ENCODE assay signal across 29 cellular contexts in the genomic region with DNA sequence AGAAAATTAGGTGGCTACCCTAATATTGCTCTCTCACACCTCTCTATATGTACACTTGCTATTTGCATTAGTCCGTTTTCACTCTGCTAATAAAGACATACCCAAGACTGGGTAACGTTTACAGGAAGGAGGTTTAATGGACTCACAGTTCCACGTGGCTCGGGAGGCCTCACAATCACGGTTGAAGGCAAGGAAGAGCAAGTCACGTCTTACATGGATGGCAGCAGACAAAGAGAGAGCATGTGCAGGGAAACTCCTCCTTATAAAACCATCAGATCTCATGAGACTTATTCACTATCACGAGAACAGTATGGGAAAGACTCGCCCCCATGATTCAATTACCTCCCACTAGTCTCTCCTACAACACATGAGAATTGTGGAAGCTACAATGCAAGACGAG. TPM values are rescaled to one million over a fixed set of nuclear protein-coding genes. Genes with fewer than 3 reads are reported as not detected.
DNase-seq lines count a peak whose midpoint lies in the region; ATAC-seq, FAIRE-seq and TF ChIP-seq lines count a peak whose summit lies in the region.
"Had no signal": no experiment of that assay in that cellular context is flagged by ENCODE, and none has a peak within 500 bp of the region (broad histone marks: within the 10 kb centered on the region; RNA-seq: fewer than 3 reads in every experiment).

No MANE protein-coding gene starts in this region.

- in situ Hi-C loops in K562 (cut with MboI): no loop called here

- FAIRE-seq in K562 (lab: Jason Lieb, UNC): no peak
- FAIRE-seq: A204.1, A549, D721Med had no signal

- H3K4me2 ChIP-seq in K562 (ENCODE audit: insufficient read depth, low read length): no peak overlapping the region
- H3K4me2 ChIP-seq: A549; BLaER1; BLaER1 treated with 17β-estradiol and CSF1 and Interleukin-3, amounts not matched to agents 10 nM and 100 nM had no signal

- no peaks in the 10 kb centered on the region for H3K4me1 ChIP-seq in K562 (replicated peaks in 1 of 2; ENCODE audit: control insufficient read depth in 2 of 2, insufficient read depth in 2 of 2, low read length in 2 of 2)
- H3K4me1 ChIP-seq: A549; BE2C; BLaER1; BLaER1 treated with 17β-estradiol and CSF1 and Interleukin-3, amounts not matched to agents 10 nM and 100 nM; Caco-2 had no signal

- H2AFZ ChIP-seq in K562 (ENCODE audit: low read depth, low read length): no peak overlapping the region

- no peak overlapping the region for H3K27ac ChIP-seq in K562 (ENCODE audit: extremely low read depth, low read depth, low read length)
- H3K27ac ChIP-seq: 22Rv1; A549; BLaER1; BLaER1 treated with 17β-estradiol and CSF1 and Interleukin-3, amounts not matched to agents 10 nM and 100 nM; C4-2B had no signal

- intact Hi-C loops in K562 (cut with micrococcal nuclease): no loop called here

- no peak for TF ChIP-seq EP300 in K562 (IDR thresholded peaks at IDR 0.05; ENCODE audit: low read length)

- no peak overlapping the region for H3K4me3 ChIP-seq in K562
- H3K4me3 ChIP-seq: A549; BLaER1; BLaER1 treated with 17β-estradiol and CSF1 and Interleukin-3, amounts not matched to agents 10 nM and 100 nM had no signal

- 0% methylated on average over 9 of the region's 9 CpGs for WGBS in K562 (ENCODE audit: insufficient coverage, low coverage, missing lambda C conversion rate)

- no peak for TF ChIP-seq CTCF in K562 (IDR thresholded peaks at IDR 0.05 in 2 of 3, conservative IDR thresholded peaks at IDR 0.05 in 1 of 3; ENCODE audit: insufficient read depth in 2 of 3, low read depth in 1 of 3, low read length in 3 of 3)

- TF ChIP-seq POLR2A in K562 (conservative IDR thresholded peaks at IDR 0.05): no peak

- no peak overlapping the region for H3K9ac ChIP-seq in K562 (ENCODE audit: insufficient read depth in 1 of 2, low read depth in 2 of 2, low read length in 2 of 2)
- H3K9ac ChIP-seq: BLaER1; BLaER1 treated with 17β-estradiol and CSF1 and Interleukin-3, amounts not matched to agents 10 nM and 100 nM had no signal

- no peaks in the 10 kb centered on the region for H3K79me2 ChIP-seq in K562 (ENCODE audit: control insufficient read depth, insufficient read depth, low read length)

- no peak for TF ChIP-seq RAD21 in K562 (CRISPR knock-in tag; conservative IDR thresholded peaks at IDR 0.05 in 1 of 2, IDR thresholded peaks at IDR 0.05 in 1 of 2)

- no peaks in the 10 kb centered on the region for H3K9me1 ChIP-seq in K562 (ENCODE audit: control insufficient read depth, insufficient read depth, low read length)

- CTCF ChIA-PET in K562 (lab: Yijun Ruan, JAX; ENCODE audit: low intra/inter-chr PET ratio): no interaction called here

- H3K36me3 ChIP-seq in K562 (ENCODE audit: control insufficient read depth, insufficient read depth, low read length): no peaks in the 10 kb centered on the region
- H3K36me3 ChIP-seq: BE2C had no signal

- BruUV-seq in K562 (replicated peaks; lab: Mats Ljungman, UMichigan): no TSS peak

- H3K9me3 ChIP-seq in K562 (replicated peaks; ENCODE audit: control insufficient read depth, insufficient read depth, low read depth, low read length): 0 out of 2 replicates have a peak, but pooled peaks cover 2% of the 10 kb centered on the region
- H3K9me3 ChIP-seq: A549, BE2C, Caco-2 had no signal

- no peaks in the 10 kb centered on the region for H3K27me3 ChIP-seq in K562 (ENCODE audit: control insufficient read depth in 2 of 2, insufficient read depth in 2 of 2, low read length in 2 of 2)
- H3K27me3 ChIP-seq: BE2C; BLaER1; BLaER1 treated with 17β-estradiol and CSF1 and Interleukin-3, amounts not matched to agents 10 nM and 100 nM had no signal

- DNase-seq in K562 (ENCODE audit: extremely low read depth in 1 of 4, low spot score in 3 of 4) (no peak), SK-N-DZ (ENCODE audit: low spot score) (no peak)
- DNase-seq: 8988T; ACHN; AML-193; BE2C; C1 segment of cervical spinal cord; Caco-2; Calu3; CD4-positive, alpha-beta memory T cell; CD4-positive, alpha-beta T cell; CD4-positive, CD25-positive, alpha-beta regulatory T cell; CD8-positive, alpha-beta memory T cell; CD8-positive, alpha-beta T cell; COR-L47; DMS 273 treated with DMSO at 0.1 percent for 48 hours; DMS153; DMS53; DMS79; DMS79 treated with DMSO at 0.1 percent for 48 hours; DND-41; EL had no signal

- POLR2A ChIA-PET in K562 (lab: Yijun Ruan, JAX): no interaction called here

- ATAC-seq in K562: no peak
- ATAC-seq: A549; CD8-positive, alpha-beta T cell had no signal

- no peaks in the 10 kb centered on the region for H4K20me1 ChIP-seq in K562 (replicated peaks; ENCODE audit: control insufficient read depth, insufficient read depth, low read length)
- H4K20me1 ChIP-seq: BLaER1; BLaER1 treated with 17β-estradiol and CSF1 and Interleukin-3, amounts not matched to agents 10 nM and 100 nM had no signal

TF ChIP-seq in K562, 482 proteins besides CTCF, POLR2A, EP300 and RAD21:
- no peak for TF ChIP-seq PATZ1 (CRISPR knock-in tag; IDR thresholded peaks at IDR 0.05; ENCODE audit: borderline replicate concordance)
- peak; percentile 94 for TF ChIP-seq ZNF431 (CRISPR knock-in tag; IDR thresholded peaks at IDR 0.05)

RNA-seq across cellular contexts. Expression of gene EPM2A, which starts 53.4 kb away (rescaled TPM):
- total RNA-seq in K562 (2011; cell fraction: chromatin; rRNA removed; ENCODE audit: low replicate concordance): 4.2 and 4.5 TPM in 2 replicates
- 4.0 and 4.2 TPM in 2 replicates for total RNA-seq in K562 (2011; cell fraction: nucleolus; rRNA removed)
- 5.5 and 9.2 TPM in 2 replicates for total RNA-seq in K562 (2011; cell fraction: nucleoplasm; rRNA removed)
- 5.3 and 8.1 TPM in 2 replicates for total RNA-seq in K562 (2014; rRNA removed)
- 2.5 and 2.8 TPM in 2 replicates for total RNA-seq in K562 (2014; rRNA removed; fragmentation: Illumina TruSeq; extraction: Trizol)
- total RNA-seq in K562 (2015; rRNA removed; fragmentation: Illumina TruSeq; extraction: Trizol): 2.8 and 3.2 TPM in 2 replicates
- total RNA-seq in K562 (2021): 3.5 and 4.4 TPM in 2 replicates
- polyA plus RNA-seq in K562 (2011; rRNA removed): 2.0 and 2.5 TPM in 2 replicates
- polyA plus RNA-seq in K562 (2011; cell fraction: cytosol; rRNA removed): 1.8 and 2.2 TPM in 2 replicates
- polyA plus RNA-seq in K562 (2011; cell fraction: nucleus; rRNA removed): 3.0 and 4.4 TPM in 2 replicates
- 1.9 TPM in 2 replicates for polyA plus RNA-seq in K562 (2012)
- 1.5 and 2.1 TPM in 2 replicates for polyA plus RNA-seq in K562 (2014; fragmentation: Illumina TruSeq; extraction: Trizol)
- 1 to 10 TPM in 1 of 2 experiments, under 1 TPM in 1; 0.35 to 2.5 TPM for polyA plus RNA-seq in K562 (2014; fragmentation: Nextera tagmentation; extraction: Ambion mirVana)
- 1.8 and 3.4 TPM in 2 replicates for polyA plus RNA-seq in K562 (2014; rRNA removed)
- 3.1 and 4.3 TPM in 2 replicates for polyA minus RNA-seq in K562 (2011; rRNA and poly(A)+ RNA removed)
- polyA minus RNA-seq in K562 (2011; cell fraction: cytosol; rRNA and poly(A)+ RNA removed): 2.4 and 2.5 TPM in 2 replicates
- polyA minus RNA-seq in K562 (2011; cell fraction: nucleus; rRNA and poly(A)+ RNA removed): 8.9 and 11.4 TPM in 2 replicates
- polyA plus RNA-seq in SK-N-DZ (2014; cell fraction: cytosol; rRNA removed): 7.1 and 10.6 TPM in 2 replicates
- polyA plus RNA-seq in SK-N-DZ (2014; cell fraction: nucleus; rRNA removed): 5.4 and 8.8 TPM in 2 replicates
